In the genomic region with DNA sequence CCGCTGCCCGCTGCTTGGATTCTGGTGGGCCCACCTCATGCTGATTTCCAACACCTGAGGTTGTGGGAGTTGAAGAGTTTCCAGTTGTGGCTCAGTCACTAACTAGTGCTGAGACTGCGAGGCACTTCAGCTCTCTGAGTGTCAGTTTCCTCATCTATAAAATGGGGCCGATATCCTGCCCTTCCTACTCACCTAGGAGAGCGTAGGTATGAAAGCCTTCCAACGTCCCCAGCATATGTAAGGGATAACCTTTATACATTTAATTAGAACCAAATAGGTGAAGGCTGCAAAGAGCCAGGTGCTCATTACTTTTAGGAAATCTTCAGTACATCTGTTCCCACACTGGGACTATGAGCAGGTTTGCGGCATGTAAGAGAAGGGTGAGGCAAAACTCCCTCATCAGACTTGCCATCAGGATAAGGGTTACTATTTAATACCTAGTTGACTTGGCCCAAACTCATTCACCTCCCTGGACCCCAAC, we compare ENCODE assay signal across 8 cellular contexts. TPM values are rescaled to one million over a fixed set of nuclear protein-coding genes. Genes with fewer than 3 reads are reported as not detected.
A peak's percentile ranks its signal among the peaks of the same experiment; 100 is the strongest.
DNase-seq lines count a peak whose midpoint lies in the region; ATAC-seq, FAIRE-seq and TF ChIP-seq lines count a peak whose summit lies in the region.

No MANE protein-coding gene starts in this region.

- H3K36me3 ChIP-seq in heart right ventricle (no peaks in the 10 kb centered on the region), K562 (ENCODE audit: control insufficient read depth, insufficient read depth, low read length) (peaks cover 27% of the 10 kb centered on the region), mesodermal cell (ENCODE audit: control insufficient read depth, insufficient read depth, low read length) (peaks cover 22% of the 10 kb centered on the region), vagina (no peaks in the 10 kb centered on the region)

- POLR2A ChIA-PET in K562 (lab: Yijun Ruan, JAX), result interaction anchor here (0.5 kb wide), 1 partner anchor 55 kb away, joined by 4 read pairs; no protein-coding TSS in a partner anchor

- FAIRE-seq in K562 (lab: Jason Lieb, UNC), result no peak

- H3K27me3 ChIP-seq in heart right ventricle (peaks cover 0 to 3% (median 0%) of the 10 kb centered on the region in 7 donors), K562 (ENCODE audit: control insufficient read depth in 2 of 2, insufficient read depth in 2 of 2, low read length in 2 of 2) (peaks cover 0 to 4% of the 10 kb centered on the region in 2 experiments; a peak in 2 of 5 replicates), vagina (no peaks in the 10 kb centered on the region)

- in situ Hi-C loops in K562 (cut with MboI), result no loop called here

- H3K9ac ChIP-seq in K562 (ENCODE audit: insufficient read depth in 1 of 2, low read depth in 2 of 2, low read length in 2 of 2), result peak overlapping the region; percentile 93; a peak in 3 of 4 replicates

- DNase-seq in heart right ventricle (no peak), Right ventricle myocardium inferior (ENCODE audit: missing footprints) (no peak), K562 (ENCODE audit: extremely low read depth in 1 of 4, low spot score in 3 of 4) (no peak), vagina (ENCODE audit: extremely low spot score in 2 of 2) (no peak), sciatic nerve (ENCODE audit: low spot score) (no peak), SHP77 treated with DMSO at 0.1 percent for 48 hours (lab: John Stamatoyannopoulos, UW) (no peak), left lobe of liver (ENCODE audit: low spot score) (no peak)

- no TSS peak for BruUV-seq in K562 (replicated peaks; lab: Mats Ljungman, UMichigan)

- 68 to 71% methylated on average over 7 of the region's 7 CpGs for WGBS in heart right ventricle, 2 donors
- 82% methylated on average over 7 of the region's 7 CpGs for WGBS in K562 (ENCODE audit: insufficient coverage, low coverage, missing lambda C conversion rate)
- 93 to 97% methylated on average over 3 to 5 of the region's 7 CpGs for WGBS in mesodermal cell (ENCODE audit: insufficient coverage in 2 of 2), 2 experiments

- TF ChIP-seq POLR2A in K562 (conservative IDR thresholded peaks at IDR 0.05) (no peak), vagina (IDR thresholded peaks at IDR 0.05) (no peak)

- no peaks in the 10 kb centered on the region for H3K9me3 ChIP-seq in heart right ventricle
- H3K9me3 ChIP-seq in K562 (replicated peaks; ENCODE audit: control insufficient read depth, insufficient read depth, low read depth, low read length), result no peaks in the 10 kb centered on the region
- no peaks in the 10 kb centered on the region for H3K9me3 ChIP-seq in mesodermal cell (ENCODE audit: control insufficient read depth, low read length)
- no peaks in the 10 kb centered on the region for H3K9me3 ChIP-seq in vagina

- H3K4me2 ChIP-seq in K562 (ENCODE audit: insufficient read depth, low read length), result peak overlapping the region; percentile 98

- TF ChIP-seq RAD21 in K562 (CRISPR knock-in tag; conservative IDR thresholded peaks at IDR 0.05 in 1 of 2, IDR thresholded peaks at IDR 0.05 in 1 of 2), result no peak

- CTCF ChIA-PET in K562 (lab: Yijun Ruan, JAX; ENCODE audit: low intra/inter-chr PET ratio), result interaction anchor here (1.2 kb wide), 1 partner anchor 71 kb away, joined by 3 read pairs; no protein-coding TSS in a partner anchor

- intact Hi-C loops in heart right ventricle (cut with DNase I), result no loop called here
- intact Hi-C loops in Right ventricle myocardium inferior (cut with DNase I), result no loop called here
- intact Hi-C loops in K562 (cut with micrococcal nuclease), result no loop called here
- intact Hi-C loops in vagina (cut with DNase I), result no loop called here
- intact Hi-C loops in sciatic nerve (cut with DNase I), result no loop called here

- H2AFZ ChIP-seq in K562 (ENCODE audit: low read depth, low read length), result peak overlapping the region; percentile 99

- no peak for TF ChIP-seq EP300 in K562 (IDR thresholded peaks at IDR 0.05; ENCODE audit: low read length)

- H3K27ac ChIP-seq in heart right ventricle (peak overlapping the region in 9 of 10 donors; percentile 6 to 77 (median 51)), K562 (ENCODE audit: extremely low read depth, low read depth, low read length) (peak overlapping the region; percentile 87), mesodermal cell (ENCODE audit: low read depth, low read length, severe bottlenecking) (no peak overlapping the region), vagina (peak overlapping the region; percentile 52)

- H3K79me2 ChIP-seq in K562 (ENCODE audit: control insufficient read depth, insufficient read depth, low read length), result peaks cover 47% of the 10 kb centered on the region

- H3K9me1 ChIP-seq in K562 (ENCODE audit: control insufficient read depth, insufficient read depth, low read length), result no peaks in the 10 kb centered on the region

- H4K20me1 ChIP-seq in K562 (replicated peaks; ENCODE audit: control insufficient read depth, insufficient read depth, low read length), result no peaks in the 10 kb centered on the region

- ATAC-seq in heart right ventricle (peak in 1 of 8 donors; percentile 34), Right ventricle myocardium inferior (no peak), K562 (no peak), sciatic nerve (no peak), left lobe of liver (no peak)

- H3K4me1 ChIP-seq in heart right ventricle (peaks cover 0 to 15% (median 10%) of the 10 kb centered on the region in 9 donors), K562 (replicated peaks in 1 of 2; ENCODE audit: control insufficient read depth in 2 of 2, insufficient read depth in 2 of 2, low read length in 2 of 2) (peaks cover 5 to 20% of the 10 kb centered on the region in 2 experiments; a peak in 3 of 5 replicates), mesodermal cell (ENCODE audit: control insufficient read depth, insufficient read depth, low read length, poor library complexity, severe bottlenecking) (peaks cover 3% of the 10 kb centered on the region), vagina (peaks cover 9% of the 10 kb centered on the region)

- no peak for TF ChIP-seq CTCF in heart right ventricle (IDR thresholded peaks at IDR 0.05)
- no peak for TF ChIP-seq CTCF in K562 (IDR thresholded peaks at IDR 0.05 in 2 of 3, conservative IDR thresholded peaks at IDR 0.05 in 1 of 3; ENCODE audit: insufficient read depth in 2 of 3, low read depth in 1 of 3, low read length in 3 of 3)
- no peak for TF ChIP-seq CTCF in vagina (IDR thresholded peaks at IDR 0.05)

- peak overlapping the region; percentile 39 to 73 (median 55) for H3K4me3 ChIP-seq in heart right ventricle
- H3K4me3 ChIP-seq in K562, result peak overlapping the region; percentile 81
- H3K4me3 ChIP-seq in mesodermal cell (ENCODE audit: extremely low read depth, insufficient read depth, low read length, poor library complexity, severe bottlenecking), result peak overlapping the region; percentile 86
- H3K4me3 ChIP-seq in vagina, result peak overlapping the region; percentile 54 to 79

RNA-seq across cellular contexts. Expression of gene KIF18B, which starts 0.8 kb away (rescaled TPM):
- 1 to 10 TPM in 3 of 10 donors, under 1 TPM in 6, not detected in 1; 0.11 to 4.3 (median 0.20) TPM for total RNA-seq in heart right ventricle
- under 1 TPM; 0.04 to 0.80 TPM for polyA plus RNA-seq in heart right ventricle
- total RNA-seq in Right ventricle myocardium inferior, result 2.5 TPM
- 142 and 262 TPM in 2 replicates for total RNA-seq in K562 (2011; cell fraction: chromatin; rRNA removed; ENCODE audit: low replicate concordance)
- 144 and 163 TPM in 2 replicates for total RNA-seq in K562 (2011; cell fraction: nucleolus; rRNA removed)
- 146 and 190 TPM in 2 replicates for total RNA-seq in K562 (2011; cell fraction: nucleoplasm; rRNA removed)
- 12.2 and 13.5 TPM in 2 replicates for total RNA-seq in K562 (2014; rRNA removed)
- total RNA-seq in K562 (2014; rRNA removed; fragmentation: Illumina TruSeq; extraction: Trizol), result 5.6 and 8.4 TPM in 2 replicates
- total RNA-seq in K562 (2015; rRNA removed; fragmentation: Illumina TruSeq; extraction: Trizol), result 13.2 and 13.7 TPM in 2 replicates
- total RNA-seq in K562 (2021), result 39.5 and 42.8 TPM in 2 replicates
- polyA plus RNA-seq in K562 (2011; rRNA removed), result 19.6 and 45.5 TPM in 2 replicates
- polyA plus RNA-seq in K562 (2011; cell fraction: cytosol; rRNA removed), result 23.9 TPM in 2 replicates
- 91.3 and 126 TPM in 2 replicates for polyA plus RNA-seq in K562 (2011; cell fraction: nucleus; rRNA removed)
- polyA plus RNA-seq in K562 (2012), result 15.1 and 19.2 TPM in 2 replicates
- polyA plus RNA-seq in K562 (2014; fragmentation: Illumina TruSeq; extraction: Trizol), result 23.2 and 28.8 TPM in 2 replicates
- polyA plus RNA-seq in K562 (2014; fragmentation: Nextera tagmentation; extraction: Ambion mirVana), result 1 to 10 TPM; 2.0 to 3.0 TPM
- 32.2 and 42.7 TPM in 2 replicates for polyA plus RNA-seq in K562 (2014; rRNA removed)
- 16.5 and 16.9 TPM in 2 replicates for polyA minus RNA-seq in K562 (2011; rRNA and poly(A)+ RNA removed)
- polyA minus RNA-seq in K562 (2011; cell fraction: cytosol; rRNA and poly(A)+ RNA removed), result 15.9 and 24.5 TPM in 2 replicates
- 31.2 and 36.0 TPM in 2 replicates for polyA minus RNA-seq in K562 (2011; cell fraction: nucleus; rRNA and poly(A)+ RNA removed)
- polyA plus RNA-seq in mesodermal cell (2013, experiment 1 of 2), result 18.7 TPM
- 19.9 TPM for polyA plus RNA-seq in mesodermal cell (2013, experiment 2 of 2)
- 0.74 TPM for total RNA-seq in vagina
- 0.40 TPM for total RNA-seq in sciatic nerve
- total RNA-seq in left lobe of liver, result 0.25 TPM

RNA-seq across cellular contexts. Expression of gene C1QL1, which starts 19.7 kb away (rescaled TPM):
- total RNA-seq in heart right ventricle (10 to 100 TPM in 2 of 10 donors, 1 to 10 TPM in 5, under 1 TPM in 3; 0.37 to 25.6 (median 1.1) TPM), Right ventricle myocardium inferior (11.3 TPM), K562 (2014; rRNA removed) (0.09 TPM in 1 of 2 replicates, not detected in the other), K562 (2014; rRNA removed; fragmentation: Illumina TruSeq; extraction: Trizol) (not detected in 2 replicates), K562 (2015; rRNA removed; fragmentation: Illumina TruSeq; extraction: Trizol) (not detected in 2 replicates), K562 (2021) (not detected in 2 replicates), vagina (6.9 TPM), sciatic nerve (6.0 TPM), left lobe of liver (0.13 TPM)
- polyA plus RNA-seq in heart right ventricle (10 to 100 TPM in 1 of 2 donors, 1 to 10 TPM in 1; 2.2 to 12.7 TPM), K562 (2011; rRNA removed) (0.05 and 0.07 TPM in 2 replicates), K562 (2014; fragmentation: Illumina TruSeq; extraction: Trizol) (not detected in 2 replicates), K562 (2014; fragmentation: Nextera tagmentation; extraction: Ambion mirVana) (not detected), K562 (2014; rRNA removed) (0.12 and 0.27 TPM in 2 replicates)
- total RNA-seq in K562 (2011; cell fraction: chromatin; rRNA removed; ENCODE audit: low replicate concordance), result not detected in 2 replicates
- total RNA-seq in K562 (2011; cell fraction: nucleolus; rRNA removed), result 0.26 and 0.33 TPM in 2 replicates
- not detected in 2 replicates for total RNA-seq in K562 (2011; cell fraction: nucleoplasm; rRNA removed)
- polyA plus RNA-seq in K562 (2011; cell fraction: cytosol; rRNA removed), result 0.04 and 0.39 TPM in 2 replicates
- not detected in 2 replicates for polyA plus RNA-seq in K562 (2011; cell fraction: nucleus; rRNA removed)
- polyA plus RNA-seq in K562 (2012), result 0.13 and 0.29 TPM in 2 replicates
- polyA minus RNA-seq in K562 (2011; rRNA and poly(A)+ RNA removed), result not detected in 2 replicates
- not detected in 2 replicates for polyA minus RNA-seq in K562 (2011; cell fraction: cytosol; rRNA and poly(A)+ RNA removed)
- not detected in 2 replicates for polyA minus RNA-seq in K562 (2011; cell fraction: nucleus; rRNA and poly(A)+ RNA removed)
- 1.4 TPM for polyA plus RNA-seq in mesodermal cell (2013, experiment 1 of 2)
- polyA plus RNA-seq in mesodermal cell (2013, experiment 2 of 2), result 1.5 TPM

RNA-seq across cellular contexts. Expression of gene GFAP, which starts 33.1 kb away (rescaled TPM):
- 1 to 10 TPM; 3.1 to 8.6 (median 7.4) TPM for total RNA-seq in heart right ventricle
- 1 to 10 TPM; 2.1 to 6.1 TPM for polyA plus RNA-seq in heart right ventricle
- 3.7 TPM for total RNA-seq in Right ventricle myocardium inferior
- total RNA-seq in K562 (2011; cell fraction: chromatin; rRNA removed; ENCODE audit: low replicate concordance), result 1.1 and 2.2 TPM in 2 replicates
- total RNA-seq in K562 (2011; cell fraction: nucleolus; rRNA removed), result 0.53 and 1.0 TPM in 2 replicates
- 0.95 and 1.5 TPM in 2 replicates for total RNA-seq in K562 (2011; cell fraction: nucleoplasm; rRNA removed)
- 0.36 and 2.1 TPM in 2 replicates for total RNA-seq in K562 (2014; rRNA removed)
- 0.26 and 0.65 TPM in 2 replicates for total RNA-seq in K562 (2014; rRNA removed; fragmentation: Illumina TruSeq; extraction: Trizol)
- 0.07 and 0.45 TPM in 2 replicates for total RNA-seq in K562 (2015; rRNA removed; fragmentation: Illumina TruSeq; extraction: Trizol)
- 0.25 and 1.4 TPM in 2 replicates for total RNA-seq in K562 (2021)
- 0.54 and 0.61 TPM in 2 replicates for polyA plus RNA-seq in K562 (2011; rRNA removed)
- polyA plus RNA-seq in K562 (2011; cell fraction: cytosol; rRNA removed), result 0.55 and 0.64 TPM in 2 replicates
- polyA plus RNA-seq in K562 (2011; cell fraction: nucleus; rRNA removed), result 0.91 and 1.0 TPM in 2 replicates
- 0.85 and 3.1 TPM in 2 replicates for polyA plus RNA-seq in K562 (2012)
- 0.58 and 0.96 TPM in 2 replicates for polyA plus RNA-seq in K562 (2014; fragmentation: Illumina TruSeq; extraction: Trizol)
- under 1 TPM in 1 of 2 experiments, not detected in 1; 0.11 TPM for polyA plus RNA-seq in K562 (2014; fragmentation: Nextera tagmentation; extraction: Ambion mirVana)
- polyA plus RNA-seq in K562 (2014; rRNA removed), result 0.35 and 0.90 TPM in 2 replicates
- 0.03 and 0.56 TPM in 2 replicates for polyA minus RNA-seq in K562 (2011; rRNA and poly(A)+ RNA removed)
- not detected in 2 replicates for polyA minus RNA-seq in K562 (2011; cell fraction: cytosol; rRNA and poly(A)+ RNA removed)
- polyA minus RNA-seq in K562 (2011; cell fraction: nucleus; rRNA and poly(A)+ RNA removed), result 0.22 and 0.27 TPM in 2 replicates
- polyA plus RNA-seq in mesodermal cell (2013, experiment 1 of 2), result 0.55 TPM
- polyA plus RNA-seq in mesodermal cell (2013, experiment 2 of 2), result 0.20 TPM
- total RNA-seq in vagina, result not detected
- 9.2 TPM for total RNA-seq in sciatic nerve
- total RNA-seq in left lobe of liver, result 0.23 TPM

RNA-seq across cellular contexts. Expression of gene EFTUD2, which starts 49.1 kb away (rescaled TPM):
- total RNA-seq in heart right ventricle (10 to 100 TPM; 52.3 to 78.2 (median 62.9) TPM), Right ventricle myocardium inferior (68.1 TPM), K562 (2014; rRNA removed) (191 and 208 TPM in 2 replicates), K562 (2014; rRNA removed; fragmentation: Illumina TruSeq; extraction: Trizol) (233 and 253 TPM in 2 replicates), K562 (2015; rRNA removed; fragmentation: Illumina TruSeq; extraction: Trizol) (205 and 218 TPM in 2 replicates), K562 (2021) (234 and 245 TPM in 2 replicates), vagina (55.5 TPM), sciatic nerve (75.2 TPM), left lobe of liver (33.8 TPM)
- polyA plus RNA-seq in heart right ventricle (10 to 100 TPM; 21.6 to 54.5 TPM), K562 (2011; rRNA removed) (287 and 362 TPM in 2 replicates), K562 (2014; fragmentation: Illumina TruSeq; extraction: Trizol) (222 and 225 TPM in 2 replicates), K562 (2014; fragmentation: Nextera tagmentation; extraction: Ambion mirVana) (100 to 1,000 TPM in 1 of 2 experiments, 10 to 100 TPM in 1; 65.8 to 116 TPM), K562 (2014; rRNA removed) (125 and 138 TPM in 2 replicates)
- 580 and 635 TPM in 2 replicates for total RNA-seq in K562 (2011; cell fraction: chromatin; rRNA removed; ENCODE audit: low replicate concordance)
- total RNA-seq in K562 (2011; cell fraction: nucleolus; rRNA removed), result 198 and 214 TPM in 2 replicates
- 312 and 334 TPM in 2 replicates for total RNA-seq in K562 (2011; cell fraction: nucleoplasm; rRNA removed)
- polyA plus RNA-seq in K562 (2011; cell fraction: cytosol; rRNA removed), result 202 and 205 TPM in 2 replicates
- polyA plus RNA-seq in K562 (2011; cell fraction: nucleus; rRNA removed), result 245 and 269 TPM in 2 replicates
- polyA plus RNA-seq in K562 (2012), result 126 and 176 TPM in 2 replicates
- polyA minus RNA-seq in K562 (2011; rRNA and poly(A)+ RNA removed), result 919 and 1,083 TPM in 2 replicates
- 160 and 168 TPM in 2 replicates for polyA minus RNA-seq in K562 (2011; cell fraction: cytosol; rRNA and poly(A)+ RNA removed)
- 120 and 201 TPM in 2 replicates for polyA minus RNA-seq in K562 (2011; cell fraction: nucleus; rRNA and poly(A)+ RNA removed)
- polyA plus RNA-seq in mesodermal cell (2013, experiment 1 of 2), result 103 TPM
- polyA plus RNA-seq in mesodermal cell (2013, experiment 2 of 2), result 107 TPM
